ENCODE assay signal across 10 cellular contexts in the genomic region with DNA sequence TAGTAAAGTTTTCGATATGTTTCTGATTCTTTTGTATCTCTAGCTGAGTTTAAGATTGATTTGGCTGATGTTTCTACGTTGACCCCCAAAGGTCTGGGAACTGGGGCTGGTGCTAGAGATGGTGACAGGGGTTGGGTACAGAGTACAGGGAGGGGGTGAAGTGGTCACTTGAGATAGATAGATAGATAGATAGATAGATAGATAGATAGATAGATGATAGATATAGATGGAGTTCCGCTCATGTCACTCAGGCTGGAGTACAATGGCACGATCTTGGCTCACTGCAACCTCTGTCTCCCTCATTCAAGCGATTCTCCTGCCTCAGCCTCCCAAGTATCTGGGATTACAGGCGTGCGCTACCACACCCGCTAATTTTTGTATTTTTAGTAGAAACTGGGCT. TPM values are rescaled to one million over a fixed set of nuclear protein-coding genes. Genes with fewer than 3 reads are reported as not detected.
DNase-seq lines count a peak whose midpoint lies in the region; ATAC-seq and TF ChIP-seq lines count a peak whose summit lies in the region.
"Had no signal": no experiment of that assay in that cellular context is flagged by ENCODE, and none has a peak within 500 bp of the region (broad histone marks: within the 10 kb centered on the region; RNA-seq: fewer than 3 reads in every experiment).

No MANE protein-coding gene starts in this region.

- intact Hi-C loops in Caco-2 (cut with micrococcal nuclease; ENCODE audit: unreplicated experiment): loop anchor here (10.0 kb wide), 3 partner anchors 88 to 268 kb away; partner anchors contain the start of genes FBXL19, PHKG2 and ZNF768
- intact Hi-C loops in psoas muscle (cut with DNase I): loop anchor here in 1 of 2 donors (5.0 kb wide), 1 partner anchor 129 kb away; the partner anchor contains the start of gene ZNF768
- intact Hi-C loops in A673 (cut with micrococcal nuclease; ENCODE audit: unreplicated experiment): no loop called here

- no peaks in the 10 kb centered on the region; the same call in 1 of the 2 replicates for H3K4me1 ChIP-seq in Caco-2
- no peaks in the 10 kb centered on the region for H3K4me1 ChIP-seq in RWPE2 (ENCODE audit: insufficient read depth, poor library complexity, severe bottlenecking)
- H3K4me1 ChIP-seq in psoas muscle: peaks cover 38% of the 10 kb centered on the region
- H3K4me1 ChIP-seq in A673 (ENCODE audit: insufficient read depth, low read length, poor library complexity, severe bottlenecking): peaks cover 23% of the 10 kb centered on the region

- H3K4me3 Mint-ChIP-seq in Caco-2 (ENCODE audit: unreplicated experiment): no peak overlapping the region

- no peak for DNase-seq in Caco-2
- DNase-seq in RWPE2 (ENCODE audit: low spot score): no peak
- no peak for DNase-seq in psoas muscle
- no peak for DNase-seq in A673 (ENCODE audit: low spot score)
- DNase-seq in NCI-H1417 treated with DMSO at 0.1 percent for 48 hours (lab: John Stamatoyannopoulos, UW): no peak
- DNase-seq in NCI-H1105 (lab: John Stamatoyannopoulos, UW): no peak
- DNase-seq: brain microvascular endothelial cell; stimulated activated CD4-positive, alpha-beta T cell treated with anti-CD3 and anti-CD28 coated beads, Interleukin-4, amount 100 ng/mL, for 1 hour had no signal

- H3K4me3 ChIP-seq in Caco-2 (ENCODE audit: low read depth, low read length) (no peak overlapping the region), RWPE2 (ENCODE audit: severe bottlenecking) (no peak overlapping the region), psoas muscle (no peak overlapping the region), A673 (ENCODE audit: low read depth, low read length, poor library complexity, severe bottlenecking) (no peak overlapping the region)
- H3K4me3 ChIP-seq: lung had no signal

- no peaks in the 10 kb centered on the region for H3K9me3 Mint-ChIP-seq in Caco-2 (ENCODE audit: unreplicated experiment)

- CTCF ChIA-PET in Caco-2 (lab: Charles Lee): no interaction called here
- CTCF ChIA-PET in A673 (lab: Charles Lee): no interaction called here

- peaks cover 40% of the 10 kb centered on the region for H3K36me3 Mint-ChIP-seq in Caco-2 (ENCODE audit: insufficient read depth, unreplicated experiment)

- WGBS in psoas muscle, 3 donors: 93 to 97% (median 96%) methylated on average over 8 of the region's 8 CpGs

- H3K9me3 ChIP-seq in Caco-2 (no peaks in the 10 kb centered on the region), RWPE2 (ENCODE audit: severe bottlenecking) (no peaks in the 10 kb centered on the region), psoas muscle (no peaks in the 10 kb centered on the region), A673 (ENCODE audit: low read depth, low read length, poor library complexity, severe bottlenecking) (no peaks in the 10 kb centered on the region)

- peak overlapping the region; percentile 96 for H3K27ac Mint-ChIP-seq in Caco-2 (ENCODE audit: unreplicated experiment)

- peaks cover 2% of the 10 kb centered on the region for H3K36me3 ChIP-seq in Caco-2 (ENCODE audit: control insufficient read depth, insufficient read depth, low read length)
- peaks cover 43% of the 10 kb centered on the region for H3K36me3 ChIP-seq in RWPE2 (ENCODE audit: low read depth)
- peaks cover 3 to 65% of the 10 kb centered on the region in 2 donors for H3K36me3 ChIP-seq in psoas muscle (ENCODE audit: insufficient read depth in 1 of 2, low read depth in 1 of 2)
- H3K36me3 ChIP-seq in A673 (ENCODE audit: insufficient read depth, low read length, poor library complexity, severe bottlenecking): peaks cover 38% of the 10 kb centered on the region

- H3K27ac ChIP-seq in RWPE2 (ENCODE audit: poor library complexity, severe bottlenecking) (peak overlapping the region; percentile 94), cingulate gyrus (ENCODE audit: low read depth, low read length) (peak overlapping the region; percentile 97), psoas muscle (peak overlapping the region; percentile 100), A673 (ENCODE audit: low read depth, low read length, poor library complexity, severe bottlenecking) (no peak overlapping the region)

- no peaks in the 10 kb centered on the region for H3K27me3 ChIP-seq in Caco-2 (replicated peaks; ENCODE audit: control insufficient read depth, insufficient read depth, low read length)
- H3K27me3 ChIP-seq in RWPE2 (ENCODE audit: insufficient read depth, poor library complexity, severe bottlenecking): no peaks in the 10 kb centered on the region
- H3K27me3 ChIP-seq in psoas muscle (ENCODE audit: insufficient read depth in 3 of 3, low read length in 2 of 3): no peaks in the 10 kb centered on the region
- no peaks in the 10 kb centered on the region for H3K27me3 ChIP-seq in A673 (replicated peaks; ENCODE audit: insufficient read depth, low read depth, low read length, poor library complexity)
- H3K27me3 ChIP-seq: brain microvascular endothelial cell had no signal

- no peaks in the 10 kb centered on the region for H3K27me3 Mint-ChIP-seq in Caco-2 (ENCODE audit: insufficient read depth, unreplicated experiment)

- peaks cover 21% of the 10 kb centered on the region for H3K4me1 Mint-ChIP-seq in Caco-2 (ENCODE audit: low read depth, unreplicated experiment)

- no peak for TF ChIP-seq CTCF in Caco-2 (IDR thresholded peaks at IDR 0.05; ENCODE audit: insufficient read depth in 1 of 2, low read depth in 1 of 2, low read length in 1 of 2, severe bottlenecking in 1 of 2, unreplicated experiment in 1 of 2)
- no peak for TF ChIP-seq CTCF in RWPE2 (IDR thresholded peaks at IDR 0.05; ENCODE audit: poor library complexity, severe bottlenecking)
- no peak for TF ChIP-seq CTCF in psoas muscle (IDR thresholded peaks at IDR 0.05)
- no peak for TF ChIP-seq CTCF in A673 (conservative IDR thresholded peaks at IDR 0.05; ENCODE audit: low read depth, low read length)

- POLR2A ChIA-PET in Caco-2 (lab: Charles Lee): no interaction called here
- POLR2A ChIA-PET in A673 (lab: Charles Lee; ENCODE audit: low non-redundant PET): no interaction called here

- BruUV-seq in Caco-2 (replicated peaks; lab: Mats Ljungman, UMichigan) (no TSS peak), A673 (replicated peaks; lab: Mats Ljungman, UMichigan) (no TSS peak)

- ATAC-seq in RWPE2 (ENCODE audit: low read depth): no peak
- no peak for ATAC-seq in psoas muscle

RNA-seq across cellular contexts. Expression of gene FBRS, which starts 1.8 kb away (rescaled TPM):
- total RNA-seq in Caco-2 (2022) (46.1 and 47.9 TPM in 2 replicates), psoas muscle (10 to 100 TPM; 31.2 to 58.5 (median 38.6) TPM), A673 (2021) (71.2 and 79.9 TPM in 2 replicates)
- polyA plus RNA-seq in psoas muscle: 10 to 100 TPM; 24.8 to 35.5 (median 29.3) TPM

RNA-seq across cellular contexts. Expression of gene PRR14, which starts 5.6 kb away (rescaled TPM):
- 26.3 and 28.2 TPM in 2 replicates for total RNA-seq in Caco-2 (2022)
- 10 to 100 TPM; 13.4 to 26.4 (median 15.9) TPM for total RNA-seq in psoas muscle
- 10 to 100 TPM; 23.8 to 26.8 (median 25.5) TPM for polyA plus RNA-seq in psoas muscle
- total RNA-seq in A673 (2021): 35.7 and 44.6 TPM in 2 replicates

RNA-seq across cellular contexts. Expression of gene SRCAP, which starts 42.6 kb away (rescaled TPM):
- total RNA-seq in Caco-2 (2022) (56.1 and 57.4 TPM in 2 replicates), psoas muscle (10 to 100 TPM; 37.8 to 50.1 (median 45.2) TPM), A673 (2021) (86.2 and 104 TPM in 2 replicates)
- 10 to 100 TPM in 1 of 3 donors, 1 to 10 TPM in 2; 4.4 to 32.7 (median 4.5) TPM for polyA plus RNA-seq in psoas muscle

RNA-seq across cellular contexts. Expression of gene ZNF689, which starts 46.2 kb away (rescaled TPM):
- total RNA-seq in Caco-2 (2022) (11.4 and 11.7 TPM in 2 replicates), psoas muscle (1 to 10 TPM; 3.4 to 9.6 (median 5.8) TPM), A673 (2021) (18.1 and 21.1 TPM in 2 replicates)
- polyA plus RNA-seq in psoas muscle: 1 to 10 TPM; 3.6 to 6.1 (median 5.4) TPM
